In genomic region chr7:55537458-55537825, GRCh38 we compare ENCODE assay signal across 18 cellular contexts. TPM values are rescaled to one million over a fixed set of nuclear protein-coding genes. Genes with fewer than 3 reads are reported as not detected.
A peak's percentile ranks its signal among the peaks of the same experiment; 100 is the strongest.
DNase-seq lines count a peak whose midpoint lies in the region; ATAC-seq and TF ChIP-seq lines count a peak whose summit lies in the region.
"Had no signal": no experiment of that assay in that cellular context is flagged by ENCODE, and none has a peak within 500 bp of the region (broad histone marks: within the 10 kb centered on the region; RNA-seq: fewer than 3 reads in every experiment).

No MANE protein-coding gene starts in this region.

- H3K9ac ChIP-seq in BLaER1 (peak overlapping the region; percentile 30; the same call in 1 of the 2 replicates), DND-41 (ENCODE audit: low read depth, low read length) (no peak overlapping the region)

- H3K27ac Mint-ChIP-seq in T-helper 17 cell (peak overlapping the region; percentile 98), memory B cell (peak overlapping the region; percentile 96)

- no peaks in the 10 kb centered on the region for H3K9me3 Mint-ChIP-seq in memory B cell

- ATAC-seq in DND-41 (ENCODE audit: insufficient read depth, low read depth) = no peak
- no peak for ATAC-seq in T-helper 17 cell
- no peak for ATAC-seq in memory B cell (ENCODE audit: low read depth)
- no peak for ATAC-seq in GM18502 (IDR thresholded peaks at IDR 0.05; ENCODE audit: poor library complexity, unreplicated experiment)
- ATAC-seq: HCT116 had no signal

- DNase-seq in DND-41 (no peak), T-helper 17 cell (no peak), memory B cell (ENCODE audit: low spot score in 2 of 2) (no peak)
- no peak for DNase-seq in stimulated activated CD4-positive, alpha-beta T cell treated with anti-CD3 and anti-CD28 coated beads, Interleukin-15, amount 100 ng/mL, for 24 hours
- no peak for DNase-seq in stimulated activated CD4-positive, alpha-beta T cell treated with anti-CD3 and anti-CD28 coated beads, Interleukin-2, amount 100 ng/mL, for 48 hours
- no peak for DNase-seq in activated CD8-positive, alpha-beta memory T cell treated with anti-CD3 and anti-CD28 coated beads for 24 hours
- DNase-seq: activated CD4-positive, CD25-positive, alpha-beta regulatory T cell; activated gamma-delta T cell; BE2C; glutamatergic neuron; kidney glomerular epithelial cell; retina; stimulated activated CD4-positive, alpha-beta T cell treated with anti-CD3 and anti-CD28 coated beads, Interleukin-4, amount 100 ng/mL, for 24 hours; stimulated activated naive CD4-positive, alpha-beta T cell had no signal

- H3K27ac ChIP-seq in BLaER1 (peak overlapping the region; percentile 93), DND-41 (ENCODE audit: low read length) (peak overlapping the region; percentile 60)
- H3K27ac ChIP-seq: SK-N-MC had no signal

- peaks cover 51% of the 10 kb centered on the region for H4K20me1 ChIP-seq in BLaER1
- H4K20me1 ChIP-seq in DND-41 (ENCODE audit: insufficient read depth, low read length) = peaks cover 67% of the 10 kb centered on the region

- H3K4me3 Mint-ChIP-seq in T-helper 17 cell (peak overlapping the region; percentile 87), memory B cell (peak overlapping the region; percentile 80)

- peaks cover 3% of the 10 kb centered on the region for H3K36me3 Mint-ChIP-seq in T-helper 17 cell (ENCODE audit: low read depth)
- H3K36me3 Mint-ChIP-seq in memory B cell = peaks cover 10% of the 10 kb centered on the region

- TF ChIP-seq CTCF in DND-41 (IDR thresholded peaks at IDR 0.05; ENCODE audit: borderline replicate concordance, extremely low read depth, low read length, poor library complexity, severe bottlenecking) = no peak

- H2AFZ ChIP-seq in DND-41 (ENCODE audit: low read depth, low read length) = no peak overlapping the region

- H3K27me3 Mint-ChIP-seq in T-helper 17 cell (no peaks in the 10 kb centered on the region), memory B cell (no peaks in the 10 kb centered on the region)

- H3K4me1 ChIP-seq in BLaER1 (peaks cover 73% of the 10 kb centered on the region), DND-41 (ENCODE audit: insufficient read depth, low read length) (peaks cover 70% of the 10 kb centered on the region)
- H3K4me1 ChIP-seq: BE2C had no signal

- H3K79me2 ChIP-seq in DND-41 (ENCODE audit: insufficient read depth, low read length) = peaks cover 76% of the 10 kb centered on the region

- peaks cover 8% of the 10 kb centered on the region; the same call in 1 of the 2 replicates for H3K9me3 ChIP-seq in BLaER1
- H3K9me3 ChIP-seq in DND-41 (ENCODE audit: insufficient read depth, low read length, severe bottlenecking) = no peaks in the 10 kb centered on the region
- no peaks in the 10 kb centered on the region for H3K9me3 ChIP-seq in T-helper 17 cell (ENCODE audit: control insufficient read depth, low read length, poor library complexity, severe bottlenecking)
- H3K9me3 ChIP-seq: BE2C had no signal

- H3K4me2 ChIP-seq in BLaER1 (peak overlapping the region; percentile 95), DND-41 (ENCODE audit: insufficient read depth, low read length) (peak overlapping the region; percentile 13; the same call in 1 of the 2 replicates)

- H3K36me3 ChIP-seq in BLaER1 = peaks cover 7% of the 10 kb centered on the region; the same call in 1 of the 2 replicates
- H3K36me3 ChIP-seq in DND-41 (ENCODE audit: insufficient read depth, low read length) = no peaks in the 10 kb centered on the region
- H3K36me3 ChIP-seq: BE2C had no signal

- peaks cover 72% of the 10 kb centered on the region for H3K4me1 Mint-ChIP-seq in T-helper 17 cell
- H3K4me1 Mint-ChIP-seq in memory B cell = peaks cover 79% of the 10 kb centered on the region

- no peaks in the 10 kb centered on the region for H3K27me3 ChIP-seq in BLaER1
- no peaks in the 10 kb centered on the region for H3K27me3 ChIP-seq in DND-41 (ENCODE audit: insufficient read depth, low read length, poor library complexity)
- H3K27me3 ChIP-seq: BE2C had no signal

- no peak overlapping the region for H3K4me3 ChIP-seq in BLaER1
- H3K4me3 ChIP-seq in DND-41 (ENCODE audit: low read depth in 1 of 2, low read length in 2 of 2) = no peak overlapping the region; a peak in 1 of 4 replicates
- H3K4me3 ChIP-seq: SK-N-MC had no signal

RNA-seq across cellular contexts. Expression of gene VOPP1, which starts 34.9 kb away (rescaled TPM):
- total RNA-seq in T-helper 17 cell = 100 to 1,000 TPM; 114 to 120 TPM
